1 cellular context compared by ENCODE assay signal in genomic region chr15:69452702-69453513, GRCh38.
A peak's percentile ranks its signal among the peaks of the same experiment; 100 is the strongest.
TF ChIP-seq lines count a peak whose summit lies in the region.

Gene RPLP1 (plus strand): TSS chr15:69452818. CDS start chr15:69452949, 131 bp downstream.

TF ChIP-seq in GM12878, 131 proteins besides CTCF, POLR2A, EP300 and RAD21 (continued from another document and continues in another):
- TF ChIP-seq ZBTB40 (IDR thresholded peaks at IDR 0.05; ENCODE audit: borderline replicate concordance) (no peak; the same call in 1 of the 2 replicates), STAT3 (IDR thresholded peaks at IDR 0.05; ENCODE audit: low read depth, low read length) (no peak), RAD51 (IDR thresholded peaks at IDR 0.05) (0 out of 2 replicates have a peak, but pooled peaks have one; percentile 25), MLLT1 (IDR thresholded peaks at IDR 0.05) (no peak), FOS (IDR thresholded peaks at IDR 0.05; ENCODE audit: borderline replicate concordance, extremely low read depth, insufficient read length) (no peak), RB1 (IDR thresholded peaks at IDR 0.05; ENCODE audit: borderline replicate concordance) (peak; percentile 87; the same call in 1 of the 2 replicates), ZNF207 (IDR thresholded peaks at IDR 0.05; ENCODE audit: borderline replicate concordance) (0 out of 2 replicates have a peak, but pooled peaks have one; percentile 47), SREBF2 (IDR thresholded peaks at IDR 0.05; ENCODE audit: low read length) (no peak), RELB (IDR thresholded peaks at IDR 0.05; ENCODE audit: low read depth) (no peak; the same call in none of the 2 replicates), ZNF384 (IDR thresholded peaks at IDR 0.05; ENCODE audit: borderline replicate concordance, low read depth, low read length) (no peak), NFYA (IDR thresholded peaks at IDR 0.05; ENCODE audit: borderline replicate concordance, low read depth, low read length) (no peak; the same call in 1 of the 2 replicates), PAX8 (IDR thresholded peaks at IDR 0.05) (no peak), ZNF592 (IDR thresholded peaks at IDR 0.05) (no peak), SMARCA5 (IDR thresholded peaks at IDR 0.05) (peak; percentile 49), FOXM1 (IDR thresholded peaks at IDR 0.05; ENCODE audit: low read depth, low read length) (no peak), ETV6 (conservative IDR thresholded peaks at IDR 0.05 in 1 of 2, IDR thresholded peaks at IDR 0.05 in 1 of 2; ENCODE audit: borderline replicate concordance in 1 of 2, low read depth in 1 of 2) (no peak), RUNX3 (IDR thresholded peaks at IDR 0.05; ENCODE audit: low read length) (peak; percentile 18; the same call in 1 of the 2 replicates), MTA3 (IDR thresholded peaks at IDR 0.05; ENCODE audit: borderline replicate concordance, low read length) (no peak), ZZZ3 (IDR thresholded peaks at IDR 0.05; ENCODE audit: control insufficient read depth, insufficient read length, low read depth) (no peak), PRDM15 (CRISPR knock-in tag; IDR thresholded peaks at IDR 0.05) (no peak), SP1 (IDR thresholded peaks at IDR 0.05; ENCODE audit: low read depth, low read length) (peak; percentile 77), CREB1 (IDR thresholded peaks at IDR 0.05; ENCODE audit: low read depth) (peak; percentile 57; the same call in 1 of the 2 replicates), IKZF2 (IDR thresholded peaks at IDR 0.05) (no peak), NR2C2 (IDR thresholded peaks at IDR 0.05; ENCODE audit: borderline replicate concordance, control insufficient read depth, insufficient read length, low read depth) (no peak), ZNF24 (IDR thresholded peaks at IDR 0.05) (no peak), MYC (IDR thresholded peaks at IDR 0.05; ENCODE audit: insufficient read depth, insufficient read length, insufficient replicate concordance, low read length, severe bottlenecking) (peak; percentile 96), ZNF217 (IDR thresholded peaks at IDR 0.05) (no peak), YBX1 (IDR thresholded peaks at IDR 0.05) (no peak), HCFC1 (IDR thresholded peaks at IDR 0.05; ENCODE audit: low read length) (peak; percentile 45), SIX5 (IDR thresholded peaks at IDR 0.05; ENCODE audit: low read depth, low read length, severe bottlenecking) (no peak), TCF12 (IDR thresholded peaks at IDR 0.05; ENCODE audit: low read depth, low read length) (peak; percentile 92), BACH1 (IDR thresholded peaks at IDR 0.05; ENCODE audit: borderline replicate concordance) (peak; percentile 78; the same call in 1 of the 2 replicates), EGR1 (IDR thresholded peaks at IDR 0.05; ENCODE audit: borderline replicate concordance in 1 of 2, low read depth in 2 of 2, low read length in 2 of 2) (no peak; a peak in 1 of 3 replicates), HDAC6 (IDR thresholded peaks at IDR 0.05; ENCODE audit: unreplicated experiment) (peak; percentile 36), EZH2 (IDR thresholded peaks at IDR 0.05; ENCODE audit: borderline replicate concordance, control insufficient read depth, low read depth, low read length) (no peak), ZBTB33 (IDR thresholded peaks at IDR 0.05) (no peak), RELA (IDR thresholded peaks at IDR 0.05; ENCODE audit: borderline replicate concordance, partially characterized antibody) (peak; percentile 64), ASH2L (IDR thresholded peaks at IDR 0.05; ENCODE audit: borderline replicate concordance, low read depth) (no peak; the same call in 1 of the 2 replicates), RCOR1 (conservative IDR thresholded peaks at IDR 0.05; ENCODE audit: low read depth, low read length) (no peak), CREM (IDR thresholded peaks at IDR 0.05; ENCODE audit: low read depth) (peak; percentile 35; the same call in 1 of the 2 replicates), HDAC2 (IDR thresholded peaks at IDR 0.05) (no peak; the same call in 1 of the 2 replicates), SMC3 (IDR thresholded peaks at IDR 0.05; ENCODE audit: borderline replicate concordance, low read length) (no peak)
